2 cellular contexts compared by ENCODE assay signal in the genomic region with DNA sequence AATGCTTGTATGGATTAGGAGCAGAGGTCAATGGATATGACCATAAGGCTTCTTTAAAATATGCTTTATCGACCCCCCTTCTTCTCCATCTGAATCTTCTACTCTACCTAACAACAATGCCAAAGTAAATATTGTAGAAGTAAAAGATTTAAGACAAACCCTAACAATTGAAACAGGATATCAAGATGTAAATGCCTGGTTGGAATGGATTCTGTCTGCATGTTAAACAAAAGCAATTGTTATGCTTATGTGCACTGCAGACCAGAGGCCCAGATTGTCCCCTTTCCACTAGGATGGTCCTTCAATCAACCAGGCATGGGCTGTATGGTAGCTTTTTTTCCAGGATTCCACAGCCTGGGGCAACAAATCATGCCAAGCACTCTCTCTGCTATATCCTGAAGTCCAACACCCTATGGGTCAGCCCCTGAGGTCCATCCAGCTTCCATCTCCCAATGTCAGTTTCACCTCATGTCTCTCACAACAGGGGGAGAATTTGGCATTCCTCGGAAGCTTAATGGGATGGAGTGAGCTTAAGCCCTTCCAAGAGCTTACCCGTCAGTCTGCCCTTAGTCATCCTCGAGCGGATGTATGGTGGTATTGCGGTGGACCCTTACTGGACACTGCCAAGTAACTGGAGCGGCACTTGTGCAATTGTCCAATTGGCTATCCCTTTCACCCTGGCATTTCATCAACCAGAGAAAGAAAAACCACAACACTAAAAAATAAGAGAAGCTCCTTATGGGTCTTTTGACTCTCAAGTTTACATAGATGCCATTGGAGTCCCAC.
A peak's percentile ranks its signal among the peaks of the same experiment; 100 is the strongest.
TF ChIP-seq lines count a peak whose summit lies in the region.

No MANE protein-coding gene starts in this region.

TF ChIP-seq in H1, 55 proteins besides CTCF, POLR2A, EP300 and RAD21:
- no peak for TF ChIP-seq TAF1 (IDR thresholded peaks at IDR 0.05; ENCODE audit: low read depth, low read length)
- TF ChIP-seq CTBP2 (IDR thresholded peaks at IDR 0.05; ENCODE audit: borderline replicate concordance, insufficient read depth, insufficient read length, low read length), result no peak
- TF ChIP-seq, protein P1, sequence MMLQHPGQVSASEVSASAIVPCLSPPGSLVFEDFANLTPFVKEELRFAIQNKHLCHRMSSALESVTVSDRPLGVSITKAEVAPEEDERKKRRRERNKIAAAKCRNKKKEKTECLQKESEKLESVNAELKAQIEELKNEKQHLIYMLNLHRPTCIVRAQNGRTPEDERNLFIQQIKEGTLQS (IDR thresholded peaks at IDR 0.05; ENCODE audit: insufficient read depth, low read depth, low read length), result no peak
- TF ChIP-seq, protein P2, sequence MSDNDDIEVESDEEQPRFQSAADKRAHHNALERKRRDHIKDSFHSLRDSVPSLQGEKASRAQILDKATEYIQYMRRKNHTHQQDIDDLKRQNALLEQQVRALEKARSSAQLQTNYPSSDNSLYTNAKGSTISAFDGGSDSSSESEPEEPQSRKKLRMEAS (IDR thresholded peaks at IDR 0.05), result no peak
- TF ChIP-seq BCL11A (IDR thresholded peaks at IDR 0.05; ENCODE audit: low read depth in 2 of 2, low read length in 2 of 2), result no peak
- no peak for TF ChIP-seq CREB1 (IDR thresholded peaks at IDR 0.05)
- no peak for TF ChIP-seq BACH1 (IDR thresholded peaks at IDR 0.05; ENCODE audit: low read length)
- TF ChIP-seq POLR2AphosphoS5 (IDR thresholded peaks at IDR 0.05; ENCODE audit: low read depth, low read length), result no peak
- TF ChIP-seq SP1 (IDR thresholded peaks at IDR 0.05; ENCODE audit: low read depth, low read length), result no peak
- no peak for TF ChIP-seq JUND (IDR thresholded peaks at IDR 0.05; ENCODE audit: low read length)
- no peak for TF ChIP-seq JUN (IDR thresholded peaks at IDR 0.05; ENCODE audit: low read depth, low read length)
- no peak for TF ChIP-seq TBP (IDR thresholded peaks at IDR 0.05; ENCODE audit: low read depth, low read length)
- TF ChIP-seq GTF2F1 (IDR thresholded peaks at IDR 0.05; ENCODE audit: borderline replicate concordance, low read depth, low read length), result no peak
- no peak for TF ChIP-seq KDM4A (IDR thresholded peaks at IDR 0.05; ENCODE audit: low read depth, low read length, severe bottlenecking)
- no peak for TF ChIP-seq SRF (IDR thresholded peaks at IDR 0.05; ENCODE audit: low read depth, low read length)
- TF ChIP-seq, protein P3, sequence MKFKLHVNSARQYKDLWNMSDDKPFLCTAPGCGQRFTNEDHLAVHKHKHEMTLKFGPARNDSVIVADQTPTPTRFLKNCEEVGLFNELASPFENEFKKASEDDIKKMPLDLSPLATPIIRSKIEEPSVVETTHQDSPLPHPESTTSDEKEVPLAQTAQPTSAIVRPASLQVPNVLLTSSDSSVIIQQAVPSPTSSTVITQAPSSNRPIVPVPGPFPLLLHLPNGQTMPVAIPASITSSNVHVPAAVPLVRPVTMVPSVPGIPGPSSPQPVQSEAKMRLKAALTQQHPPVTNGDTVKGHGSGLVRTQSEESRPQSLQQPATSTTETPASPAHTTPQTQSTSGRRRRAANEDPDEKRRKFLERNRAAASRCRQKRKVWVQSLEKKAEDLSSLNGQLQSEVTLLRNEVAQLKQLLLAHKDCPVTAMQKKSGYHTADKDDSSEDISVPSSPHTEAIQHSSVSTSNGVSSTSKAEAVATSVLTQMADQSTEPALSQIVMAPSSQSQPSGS (IDR thresholded peaks at IDR 0.05; ENCODE audit: low read length), result 0 out of 2 replicates have a peak, but pooled peaks have one; percentile 23
- no peak for TF ChIP-seq PHF8 (conservative IDR thresholded peaks at IDR 0.05; ENCODE audit: low read depth, low read length)
- TF ChIP-seq RXRA (IDR thresholded peaks at IDR 0.05; ENCODE audit: insufficient read depth, low read depth, low read length), result no peak
- TF ChIP-seq SIRT6 (IDR thresholded peaks at IDR 0.05; ENCODE audit: low read length), result no peak
- peak; percentile 32 for TF ChIP-seq ASH2L (IDR thresholded peaks at IDR 0.05; ENCODE audit: low read length)
- TF ChIP-seq SIN3A (conservative IDR thresholded peaks at IDR 0.05 in 1 of 2, IDR thresholded peaks at IDR 0.05 in 1 of 2; ENCODE audit: low read depth in 1 of 2, low read length in 2 of 2), result no peak
- TF ChIP-seq TEAD4 (IDR thresholded peaks at IDR 0.05; ENCODE audit: low read depth, low read length), result peak; percentile 66

TF ChIP-seq in neural cell, 6 proteins besides CTCF, POLR2A, EP300 and RAD21:
- no peak for TF ChIP-seq EZH2 (IDR thresholded peaks at IDR 0.05; ENCODE audit: borderline replicate concordance, insufficient read depth, low read length, poor library complexity, severe bottlenecking)
- no peak for TF ChIP-seq SMC3 (conservative IDR thresholded peaks at IDR 0.05; ENCODE audit: poor library complexity)
- TF ChIP-seq TAF1 (IDR thresholded peaks at IDR 0.05; ENCODE audit: low read depth), result no peak
- TF ChIP-seq MXI1 (conservative IDR thresholded peaks at IDR 0.05; ENCODE audit: poor library complexity, severe bottlenecking), result no peak
